ENCODE assay signal across 27 cellular contexts in genomic region chr5:132300572-132301340, GRCh38. TPM values are rescaled to one million over a fixed set of nuclear protein-coding genes. Genes with fewer than 3 reads are reported as not detected.
DNase-seq lines count a peak whose midpoint lies in the region; ATAC-seq, FAIRE-seq and TF ChIP-seq lines count a peak whose summit lies in the region.
"Had no signal": no experiment of that assay in that cellular context is flagged by ENCODE, and none has a peak within 500 bp of the region (broad histone marks: within the 10 kb centered on the region; RNA-seq: fewer than 3 reads in every experiment).

No MANE protein-coding gene starts in this region.

- no peaks in the 10 kb centered on the region for H3K27me3 ChIP-seq in BE2C
- no peaks in the 10 kb centered on the region for H3K27me3 ChIP-seq in K562 (ENCODE audit: control insufficient read depth in 2 of 2, insufficient read depth in 2 of 2, low read length in 2 of 2)
- H3K27me3 ChIP-seq in spleen (replicated peaks in 1 of 7) = peaks cover 0 to 8% (median 0%) of the 10 kb centered on the region in 7 donors
- H3K27me3 ChIP-seq: pancreas, sigmoid colon, stomach, upper lobe of left lung had no signal

- H3K9me3 Mint-ChIP-seq in mesothelial cell of epicardium = peaks cover 20% of the 10 kb centered on the region

- intact Hi-C loops in K562 (cut with micrococcal nuclease) (no loop called here), spleen (cut with DNase I; ENCODE audit: low total_unique reads) (no loop called here)

- in situ Hi-C loops in K562 (cut with MboI) = no loop called here

- peak overlapping the region; percentile 42 for H3K27ac ChIP-seq in K562 (ENCODE audit: extremely low read depth, low read depth, low read length)
- peak overlapping the region in 1 of 8 donors; percentile 20 for H3K27ac ChIP-seq in spleen
- H3K27ac ChIP-seq: sigmoid colon had no signal

- H3K36me3 ChIP-seq in BE2C = no peaks in the 10 kb centered on the region
- peaks cover 40% of the 10 kb centered on the region for H3K36me3 ChIP-seq in K562 (ENCODE audit: control insufficient read depth, insufficient read depth, low read length)
- peaks cover 0 to 20% (median 0%) of the 10 kb centered on the region in 6 donors for H3K36me3 ChIP-seq in spleen
- H3K36me3 ChIP-seq: pancreas, sigmoid colon, stomach, upper lobe of left lung had no signal

- POLR2A ChIA-PET in K562 (lab: Yijun Ruan, JAX) = interaction anchor here (0.5 to 4.4 kb wide), 7 partner anchors 8 to 947 kb away, joined by 3 to 29 read pairs (median 3); partner anchors contain the start of gene SLC22A4

- H4K20me1 ChIP-seq in K562 (replicated peaks; ENCODE audit: control insufficient read depth, insufficient read depth, low read length) = no peaks in the 10 kb centered on the region

- H3K36me3 Mint-ChIP-seq in mesothelial cell of epicardium = peaks cover 13% of the 10 kb centered on the region

- H3K9me1 ChIP-seq in K562 (ENCODE audit: control insufficient read depth, insufficient read depth, low read length) = peaks cover 4% of the 10 kb centered on the region

- CTCF ChIA-PET in K562 (lab: Yijun Ruan, JAX; ENCODE audit: low intra/inter-chr PET ratio) = interaction anchor here (1.2 kb wide), 1 partner anchor 15 kb away, joined by 3 read pairs; no protein-coding TSS in a partner anchor

- no peak for TF ChIP-seq CTCF in BE2C (IDR thresholded peaks at IDR 0.05; ENCODE audit: low read depth, low read length)
- TF ChIP-seq CTCF in K562 (IDR thresholded peaks at IDR 0.05 in 2 of 3, conservative IDR thresholded peaks at IDR 0.05 in 1 of 3; ENCODE audit: insufficient read depth in 2 of 3, low read depth in 1 of 3, low read length in 3 of 3) = no peak
- TF ChIP-seq CTCF in mesothelial cell of epicardium (IDR thresholded peaks at IDR 0.05; ENCODE audit: unreplicated experiment) = no peak
- no peak for TF ChIP-seq CTCF in spleen (IDR thresholded peaks at IDR 0.05 in 8 of 11, conservative IDR thresholded peaks at IDR 0.05 in 3 of 11)

- TF ChIP-seq RAD21 in K562 (CRISPR knock-in tag; conservative IDR thresholded peaks at IDR 0.05 in 1 of 2, IDR thresholded peaks at IDR 0.05 in 1 of 2) = no peak

- H3K4me3 Mint-ChIP-seq in mesothelial cell of epicardium = no peak overlapping the region
- H3K4me3 Mint-ChIP-seq: activated CD4-positive, alpha-beta memory T cell treated with anti-CD3 and anti-CD28 coated beads for 36 hours; activated naive CD8-positive, alpha-beta T cell treated with anti-CD3 and anti-CD28 coated beads, Interleukin-2, amount 50 U/mL, for 24 hours; CD8-positive, alpha-beta T cell; H9; naive thymus-derived CD8-positive, alpha-beta T cell had no signal

- H3K4me2 ChIP-seq in K562 (ENCODE audit: insufficient read depth, low read length) = peak overlapping the region; percentile 63

- no TSS peak for BruUV-seq in K562 (replicated peaks; lab: Mats Ljungman, UMichigan)

- peaks cover 4% of the 10 kb centered on the region for H3K27me3 Mint-ChIP-seq in mesothelial cell of epicardium (ENCODE audit: low read depth)
- H3K27me3 Mint-ChIP-seq: activated naive CD8-positive, alpha-beta T cell treated with anti-CD3 and anti-CD28 coated beads, Interleukin-2, amount 50 U/mL, for 24 hours had no signal

- H3K4me3 ChIP-seq in BE2C (ENCODE audit: low read depth, low read length) (no peak overlapping the region), K562 (no peak overlapping the region), spleen (no peak overlapping the region)
- H3K4me3 ChIP-seq: pancreas, sigmoid colon, stomach, upper lobe of left lung had no signal

- H3K79me2 ChIP-seq in K562 (ENCODE audit: control insufficient read depth, insufficient read depth, low read length) = peaks cover 96% of the 10 kb centered on the region

- FAIRE-seq in K562 (lab: Jason Lieb, UNC) = peak; percentile 55
- FAIRE-seq: GM19239, pancreas had no signal

- peak overlapping the region; percentile 76 for H3K27ac Mint-ChIP-seq in mesothelial cell of epicardium
- H3K27ac Mint-ChIP-seq: activated CD4-positive, alpha-beta memory T cell treated with anti-CD3 and anti-CD28 coated beads for 36 hours; activated naive CD8-positive, alpha-beta T cell treated with anti-CD3 and anti-CD28 coated beads, Interleukin-2, amount 50 U/mL, for 24 hours; CD8-positive, alpha-beta T cell; H9; naive thymus-derived CD8-positive, alpha-beta T cell had no signal

- 16% methylated on average over 6 of the region's 6 CpGs for WGBS in K562 (ENCODE audit: insufficient coverage, low coverage, missing lambda C conversion rate)
- WGBS in spleen, 5 donors = 59 to 74% (median 60%) methylated on average over 5 to 6 of the region's 6 CpGs

- peaks cover 11% of the 10 kb centered on the region for H3K4me1 Mint-ChIP-seq in mesothelial cell of epicardium

- H3K9me3 ChIP-seq in BE2C = no peaks in the 10 kb centered on the region
- H3K9me3 ChIP-seq in K562 (replicated peaks; ENCODE audit: control insufficient read depth, insufficient read depth, low read depth, low read length) = peaks cover 4% of the 10 kb centered on the region; the same call in 1 of the 2 replicates
- peaks cover 3 to 19% (median 16%) of the 10 kb centered on the region in 8 donors for H3K9me3 ChIP-seq in spleen
- H3K9me3 ChIP-seq: pancreas, sigmoid colon, upper lobe of left lung had no signal

- peak; percentile 54 for DNase-seq in BE2C
- peak; percentile 21 for DNase-seq in COR-L47 (lab: John Stamatoyannopoulos, UW)
- DNase-seq in K562 (ENCODE audit: extremely low read depth in 1 of 4, low spot score in 3 of 4) = peak in 1 of 4 experiments; percentile 66
- DNase-seq in mesothelial cell of epicardium (ENCODE audit: low spot score in 2 of 2, unreplicated experiment in 2 of 2) = no peak
- DNase-seq in NCI-H2171 (lab: John Stamatoyannopoulos, UW) = no peak
- no peak for DNase-seq in spleen
- no peak for DNase-seq in stimulated activated CD4-positive, alpha-beta T cell treated with anti-CD3 and anti-CD28 coated beads, Interleukin-12 subunit alpha, Interleukin-12 subunit beta, amount 100 ng/mL, for 4 hours
- no peak for DNase-seq in NCI-H748 treated with DMSO at 0.1 percent for 48 hours (lab: John Stamatoyannopoulos, UW)
- DNase-seq: activated CD4-positive, alpha-beta memory T cell treated with anti-CD3 and anti-CD28 coated beads for 36 hours; activated effector memory CD4-positive, alpha-beta T cell treated with anti-CD3 and anti-CD28 coated beads, Interleukin-2, amount 50 U/mL, for 16 hours; activated naive CD8-positive, alpha-beta T cell treated with anti-CD3 and anti-CD28 coated beads, Interleukin-2, amount 50 U/mL, for 24 hours; CD8-positive, alpha-beta T cell; cerebellar nuclear complex; DMS153; H9; head of caudate nucleus; naive thymus-derived CD8-positive, alpha-beta T cell; NCI-H1105; NCI-H2107; NCI-H524; pancreas; sigmoid colon; stimulated activated CD8-positive, alpha-beta memory T cell treated with anti-CD3 and anti-CD28 coated beads, Interleukin-4, amount 100 ng/mL, for 48 hours; stomach; T-helper 9 cell; upper lobe of left lung had no signal

- H3K4me1 ChIP-seq in BE2C = peaks cover 17% of the 10 kb centered on the region
- H3K4me1 ChIP-seq in K562 (replicated peaks in 1 of 2; ENCODE audit: control insufficient read depth in 2 of 2, insufficient read depth in 2 of 2, low read length in 2 of 2) = peaks cover 52 to 62% of the 10 kb centered on the region in 2 experiments
- H3K4me1 ChIP-seq in spleen = peaks cover 0 to 44% (median 4%) of the 10 kb centered on the region in 6 donors
- H3K4me1 ChIP-seq: pancreas had no signal

- TF ChIP-seq POLR2A in K562 (conservative IDR thresholded peaks at IDR 0.05) = no peak
- no peak for TF ChIP-seq POLR2A in spleen (IDR thresholded peaks at IDR 0.05)

- peak; percentile 45 for ATAC-seq in K562
- ATAC-seq: activated naive CD8-positive, alpha-beta T cell treated with anti-CD3 and anti-CD28 coated beads, Interleukin-2, amount 50 U/mL, for 24 hours; CD8-positive, alpha-beta T cell; naive thymus-derived CD8-positive, alpha-beta T cell had no signal

- peak overlapping the region; percentile 32 to 82; a peak in 3 of 4 replicates for H3K9ac ChIP-seq in K562 (ENCODE audit: insufficient read depth in 1 of 2, low read depth in 2 of 2, low read length in 2 of 2)

- H2AFZ ChIP-seq in K562 (ENCODE audit: low read depth, low read length) = no peak overlapping the region; the same call in 1 of the 2 replicates

- peak; percentile 50; the same call in 1 of the 2 replicates for TF ChIP-seq EP300 in K562 (IDR thresholded peaks at IDR 0.05; ENCODE audit: low read length)

RNA-seq across cellular contexts. Expression of gene SLC22A4, which starts 6.6 kb away (rescaled TPM):
- polyA plus RNA-seq in BE2C (2012; ENCODE audit: insufficient read depth, insufficient read length, low read depth) = 0.97 TPM
- 10.8 and 13.1 TPM in 2 replicates for total RNA-seq in K562 (2011; cell fraction: chromatin; rRNA removed; ENCODE audit: low replicate concordance)
- 15.8 and 21.3 TPM in 2 replicates for total RNA-seq in K562 (2011; cell fraction: nucleolus; rRNA removed)
- 10.2 and 12.6 TPM in 2 replicates for total RNA-seq in K562 (2011; cell fraction: nucleoplasm; rRNA removed)
- total RNA-seq in K562 (2014; rRNA removed) = 6.5 and 7.9 TPM in 2 replicates
- 5.7 and 6.2 TPM in 2 replicates for total RNA-seq in K562 (2014; rRNA removed; fragmentation: Illumina TruSeq; extraction: Trizol)
- 4.5 and 4.8 TPM in 2 replicates for total RNA-seq in K562 (2015; rRNA removed; fragmentation: Illumina TruSeq; extraction: Trizol)
- 7.6 and 9.6 TPM in 2 replicates for total RNA-seq in K562 (2021)
- 5.2 and 9.5 TPM in 2 replicates for polyA plus RNA-seq in K562 (2011; rRNA removed)
- 3.8 and 8.4 TPM in 2 replicates for polyA plus RNA-seq in K562 (2011; cell fraction: cytosol; rRNA removed)
- 9.1 and 22.6 TPM in 2 replicates for polyA plus RNA-seq in K562 (2011; cell fraction: nucleus; rRNA removed)
- 1.1 and 2.8 TPM in 2 replicates for polyA plus RNA-seq in K562 (2012)
- polyA plus RNA-seq in K562 (2014; fragmentation: Illumina TruSeq; extraction: Trizol) = 5.8 and 6.1 TPM in 2 replicates
- 1 to 10 TPM; 2.7 to 2.9 TPM for polyA plus RNA-seq in K562 (2014; fragmentation: Nextera tagmentation; extraction: Ambion mirVana)
- polyA plus RNA-seq in K562 (2014; rRNA removed) = 6.0 and 7.0 TPM in 2 replicates
- 4.2 and 9.2 TPM in 2 replicates for polyA minus RNA-seq in K562 (2011; rRNA and poly(A)+ RNA removed)
- polyA minus RNA-seq in K562 (2011; cell fraction: cytosol; rRNA and poly(A)+ RNA removed) = 4.4 and 7.5 TPM in 2 replicates
- polyA minus RNA-seq in K562 (2011; cell fraction: nucleus; rRNA and poly(A)+ RNA removed) = 7.0 and 13.3 TPM in 2 replicates
- 2.1 to 2.4 TPM (median 2.2 TPM) in 3 replicates for total RNA-seq in mesothelial cell of epicardium
- total RNA-seq in spleen = 10 to 100 TPM in 4 of 7 donors, 1 to 10 TPM in 3; 6.3 to 25.1 (median 11.5) TPM
- polyA plus RNA-seq in spleen = 1 to 10 TPM in 2 of 3 donors, under 1 TPM in 1; 0.47 to 2.3 (median 1.7) TPM
- total RNA-seq: naive thymus-derived CD8-positive, alpha-beta T cell had no signal
- polyA plus RNA-seq: naive thymus-derived CD8-positive, alpha-beta T cell had no signal

RNA-seq across cellular contexts. Expression of gene PDLIM4, which starts 43.3 kb away (rescaled TPM):
- polyA plus RNA-seq in BE2C (2012; ENCODE audit: insufficient read depth, insufficient read length, low read depth) = 101 TPM
- total RNA-seq in K562 (2011; cell fraction: chromatin; rRNA removed; ENCODE audit: low replicate concordance) = 15.3 and 55.6 TPM in 2 replicates
- total RNA-seq in K562 (2011; cell fraction: nucleolus; rRNA removed) = 40.3 and 43.7 TPM in 2 replicates
- 22.2 and 23.8 TPM in 2 replicates for total RNA-seq in K562 (2011; cell fraction: nucleoplasm; rRNA removed)
- 13.1 and 22.8 TPM in 2 replicates for total RNA-seq in K562 (2014; rRNA removed)
- total RNA-seq in K562 (2014; rRNA removed; fragmentation: Illumina TruSeq; extraction: Trizol) = 3.5 and 4.5 TPM in 2 replicates
- total RNA-seq in K562 (2015; rRNA removed; fragmentation: Illumina TruSeq; extraction: Trizol) = 12.1 and 12.3 TPM in 2 replicates
- 31.5 and 32.8 TPM in 2 replicates for total RNA-seq in K562 (2021)
- 13.6 and 17.2 TPM in 2 replicates for polyA plus RNA-seq in K562 (2011; rRNA removed)
- polyA plus RNA-seq in K562 (2011; cell fraction: cytosol; rRNA removed) = 29.6 and 178 TPM in 2 replicates
- 34.4 and 101 TPM in 2 replicates for polyA plus RNA-seq in K562 (2011; cell fraction: nucleus; rRNA removed)
- 25.0 and 31.0 TPM in 2 replicates for polyA plus RNA-seq in K562 (2012)
- 28.9 and 44.6 TPM in 2 replicates for polyA plus RNA-seq in K562 (2014; fragmentation: Illumina TruSeq; extraction: Trizol)
- under 1 TPM; 0.28 to 0.73 TPM for polyA plus RNA-seq in K562 (2014; fragmentation: Nextera tagmentation; extraction: Ambion mirVana)
- polyA plus RNA-seq in K562 (2014; rRNA removed) = 14.0 and 21.3 TPM in 2 replicates
- 3.7 and 7.8 TPM in 2 replicates for polyA minus RNA-seq in K562 (2011; rRNA and poly(A)+ RNA removed)
- 29.4 and 30.8 TPM in 2 replicates for polyA minus RNA-seq in K562 (2011; cell fraction: cytosol; rRNA and poly(A)+ RNA removed)
- polyA minus RNA-seq in K562 (2011; cell fraction: nucleus; rRNA and poly(A)+ RNA removed) = 19.0 and 26.5 TPM in 2 replicates
- total RNA-seq in mesothelial cell of epicardium = 48.8 to 50.7 TPM (median 50.1 TPM) in 3 replicates
- total RNA-seq in spleen = 10 to 100 TPM in 1 of 7 donors, 1 to 10 TPM in 6; 3.5 to 17.4 (median 9.0) TPM
- polyA plus RNA-seq in spleen = 10 to 100 TPM in 1 of 3 donors, 1 to 10 TPM in 2; 7.5 to 16.9 (median 9.0) TPM
- total RNA-seq: activated CD4-positive, alpha-beta memory T cell treated with anti-CD3 and anti-CD28 coated beads for 36 hours; CD8-positive, alpha-beta T cell; naive thymus-derived CD8-positive, alpha-beta T cell had no signal
- polyA plus RNA-seq: naive thymus-derived CD8-positive, alpha-beta T cell had no signal

Comparison
In these comparisons a context has a peak if more than half of its experiments do, and no peak if none do; other contexts are left out.
1. DNase-seq: peak in BE2C (single experiment) and COR-L47 (single experiment); none in mesothelial cell of epicardium (0 of 2), NCI-H2171 (single experiment), spleen (single experiment), stimulated activated CD4-positive, alpha-beta T cell treated with anti-CD3 and anti-CD28 coated beads, Interleukin-12 subunit alpha, Interleukin-12 subunit beta, amount 100 ng/mL, for 4 hours (single experiment) and NCI-H748 treated with DMSO at 0.1 percent for 48 hours (single experiment).